In genomic region chr19:44613295-44614168, GRCh38 we compare ENCODE assay signal across 1 cellular context.
TF ChIP-seq lines count a peak whose summit lies in the region.

TSS of gene IGSF23 (plus strand) at chr19:44613563. CDS start at chr19:44613646, 83 bp downstream.

TF ChIP-seq in HepG2, 621 proteins besides CTCF, POLR2A, EP300 and RAD21 (continued from another document and continues in another):
- TF ChIP-seq SRSF4 (IDR thresholded peaks at IDR 0.05; ENCODE audit: low read depth, low read length, poor library complexity, severe bottlenecking): no peak
- TF ChIP-seq ZNF598 (CRISPR knock-in tag; IDR thresholded peaks at IDR 0.05; ENCODE audit: borderline replicate concordance): peak; percentile 75; the same call in 1 of the 2 replicates
- no peak for TF ChIP-seq ZFP82 (CRISPR knock-in tag; IDR thresholded peaks at IDR 0.05; ENCODE audit: borderline replicate concordance)
- no peak for TF ChIP-seq TGIF2 (CRISPR knock-in tag; IDR thresholded peaks at IDR 0.05)
- no peak for TF ChIP-seq SMYD3 (CRISPR knock-in tag; IDR thresholded peaks at IDR 0.05)
- no peak for TF ChIP-seq MXD3 (CRISPR knock-in tag; IDR thresholded peaks at IDR 0.05)
- TF ChIP-seq ZNF101 (CRISPR knock-in tag; IDR thresholded peaks at IDR 0.05; ENCODE audit: borderline replicate concordance, low read depth): peak; percentile 95; the same call in 1 of the 2 replicates
- TF ChIP-seq CCAR2 (optimal IDR thresholded peaks at IDR 0.05; ENCODE audit: low read depth, low read length): no peak
- no peak for TF ChIP-seq IRX3 (CRISPR knock-in tag; IDR thresholded peaks at IDR 0.05; ENCODE audit: borderline replicate concordance, low read depth)
- TF ChIP-seq ZNF775 (CRISPR knock-in tag; IDR thresholded peaks at IDR 0.05; ENCODE audit: borderline replicate concordance): peak; percentile 92; the same call in 1 of the 2 replicates
- TF ChIP-seq NFATC3 (CRISPR knock-in tag; IDR thresholded peaks at IDR 0.05): no peak
- no peak; the same call in 1 of the 2 replicates for TF ChIP-seq ZNF777 (CRISPR knock-in tag; IDR thresholded peaks at IDR 0.05)
- TF ChIP-seq THYN1 (CRISPR knock-in tag; IDR thresholded peaks at IDR 0.05; ENCODE audit: borderline replicate concordance, low read depth): 0 out of 2 replicates have a peak, but pooled peaks have one; percentile 61
- TF ChIP-seq ARNTL (CRISPR knock-in tag; IDR thresholded peaks at IDR 0.05): 0 out of 2 replicates have a peak, but pooled peaks have one; percentile 28
- peak; percentile 85; the same call in 1 of the 2 replicates for TF ChIP-seq ZFP36L1 (CRISPR knock-in tag; IDR thresholded peaks at IDR 0.05)
- peak; percentile 83 for TF ChIP-seq KAT8 (CRISPR knock-in tag; IDR thresholded peaks at IDR 0.05)
- TF ChIP-seq ZNF720 (CRISPR knock-in tag; IDR thresholded peaks at IDR 0.05): no peak
- TF ChIP-seq TBL1XR1 (IDR thresholded peaks at IDR 0.05; ENCODE audit: borderline replicate concordance, low read length, partially characterized antibody): no peak
- no peak for TF ChIP-seq CCDC6 (CRISPR knock-in tag; IDR thresholded peaks at IDR 0.05)
- peak; percentile 86 for TF ChIP-seq ZHX1 (CRISPR knock-in tag; IDR thresholded peaks at IDR 0.05; ENCODE audit: low read depth)
- no peak for TF ChIP-seq STAT6 (CRISPR knock-in tag; IDR thresholded peaks at IDR 0.05; ENCODE audit: borderline replicate concordance)
- no peak for TF ChIP-seq ISX (CRISPR knock-in tag; conservative IDR thresholded peaks at IDR 0.05)
- TF ChIP-seq SIX4 (CRISPR knock-in tag; IDR thresholded peaks at IDR 0.05): no peak
- TF ChIP-seq ZNF652 (CRISPR knock-in tag; IDR thresholded peaks at IDR 0.05; ENCODE audit: borderline replicate concordance, low read depth): no peak
- TF ChIP-seq HOXA9 (CRISPR knock-in tag; IDR thresholded peaks at IDR 0.05; ENCODE audit: borderline replicate concordance): no peak
- TF ChIP-seq ZNF256 (CRISPR knock-in tag; conservative IDR thresholded peaks at IDR 0.05): no peak
- TF ChIP-seq ZSCAN30 (CRISPR knock-in tag; IDR thresholded peaks at IDR 0.05): no peak
- TF ChIP-seq SALL1 (CRISPR knock-in tag; IDR thresholded peaks at IDR 0.05): peak; percentile 76
- no peak for TF ChIP-seq NBN (conservative IDR thresholded peaks at IDR 0.05)
- no peak for TF ChIP-seq MBNL3 (CRISPR knock-in tag; conservative IDR thresholded peaks at IDR 0.05)
- TF ChIP-seq ZNF430 (CRISPR knock-in tag; IDR thresholded peaks at IDR 0.05): no peak
- TF ChIP-seq ZBTB20 (CRISPR knock-in tag; IDR thresholded peaks at IDR 0.05; ENCODE audit: borderline replicate concordance, low read depth): no peak
- no peak for TF ChIP-seq PHF5A (CRISPR knock-in tag; IDR thresholded peaks at IDR 0.05; ENCODE audit: low read depth, unreplicated experiment)
- TF ChIP-seq MED1 (CRISPR knock-in tag; IDR thresholded peaks at IDR 0.05): peak; percentile 79
- no peak for TF ChIP-seq DDIT3 (CRISPR knock-in tag; IDR thresholded peaks at IDR 0.05)
- TF ChIP-seq BRCA1 (CRISPR knock-in tag; IDR thresholded peaks at IDR 0.05): no peak
- peak; percentile 84 for TF ChIP-seq RXRB (CRISPR knock-in tag; IDR thresholded peaks at IDR 0.05; ENCODE audit: borderline replicate concordance)
- no peak for TF ChIP-seq ZNF33A (CRISPR knock-in tag; IDR thresholded peaks at IDR 0.05; ENCODE audit: borderline replicate concordance)
- TF ChIP-seq TAF15 (IDR thresholded peaks at IDR 0.05; ENCODE audit: low read depth, low read length, poor library complexity, severe bottlenecking): no peak
- TF ChIP-seq NR3C1 (CRISPR knock-in tag; IDR thresholded peaks at IDR 0.05): no peak
- TF ChIP-seq KLF11 (CRISPR knock-in tag; IDR thresholded peaks at IDR 0.05): no peak
- no peak for TF ChIP-seq ATAD3A (CRISPR knock-in tag; IDR thresholded peaks at IDR 0.05)
- TF ChIP-seq ZFX (CRISPR knock-in tag; IDR thresholded peaks at IDR 0.05; ENCODE audit: low read depth): peak; percentile 60; the same call in 1 of the 2 replicates
- no peak for TF ChIP-seq PRMT3 (CRISPR knock-in tag; IDR thresholded peaks at IDR 0.05; ENCODE audit: borderline replicate concordance, low read depth)
- no peak for TF ChIP-seq SP4 (CRISPR knock-in tag; IDR thresholded peaks at IDR 0.05)
- TF ChIP-seq PHF21A (CRISPR knock-in tag; IDR thresholded peaks at IDR 0.05): peak; percentile 72
- TF ChIP-seq FOSL2 (CRISPR knock-in tag; IDR thresholded peaks at IDR 0.05): peak; percentile 70
- TF ChIP-seq ZNF781 (CRISPR knock-in tag; IDR thresholded peaks at IDR 0.05; ENCODE audit: borderline replicate concordance, not compliant biosample characterization): no peak
- TF ChIP-seq ZNF512B (CRISPR knock-in tag; IDR thresholded peaks at IDR 0.05; ENCODE audit: borderline replicate concordance): no peak
- TF ChIP-seq ZNF407 (CRISPR knock-in tag; IDR thresholded peaks at IDR 0.05; ENCODE audit: not compliant biosample characterization): no peak
- TF ChIP-seq ATF3 (CRISPR knock-in tag; IDR thresholded peaks at IDR 0.05): no peak
- TF ChIP-seq KDM4B (CRISPR knock-in tag; IDR thresholded peaks at IDR 0.05): peak; percentile 48; the same call in 1 of the 2 replicates
- TF ChIP-seq YEATS4 (CRISPR knock-in tag; IDR thresholded peaks at IDR 0.05; ENCODE audit: borderline replicate concordance): no peak
- TF ChIP-seq ZNF768 (CRISPR knock-in tag; IDR thresholded peaks at IDR 0.05): no peak
- no peak for TF ChIP-seq SP140L (CRISPR knock-in tag; IDR thresholded peaks at IDR 0.05; ENCODE audit: borderline replicate concordance)
